Comparison of ENCODE assay signal across 10 cellular contexts in the genomic region with DNA sequence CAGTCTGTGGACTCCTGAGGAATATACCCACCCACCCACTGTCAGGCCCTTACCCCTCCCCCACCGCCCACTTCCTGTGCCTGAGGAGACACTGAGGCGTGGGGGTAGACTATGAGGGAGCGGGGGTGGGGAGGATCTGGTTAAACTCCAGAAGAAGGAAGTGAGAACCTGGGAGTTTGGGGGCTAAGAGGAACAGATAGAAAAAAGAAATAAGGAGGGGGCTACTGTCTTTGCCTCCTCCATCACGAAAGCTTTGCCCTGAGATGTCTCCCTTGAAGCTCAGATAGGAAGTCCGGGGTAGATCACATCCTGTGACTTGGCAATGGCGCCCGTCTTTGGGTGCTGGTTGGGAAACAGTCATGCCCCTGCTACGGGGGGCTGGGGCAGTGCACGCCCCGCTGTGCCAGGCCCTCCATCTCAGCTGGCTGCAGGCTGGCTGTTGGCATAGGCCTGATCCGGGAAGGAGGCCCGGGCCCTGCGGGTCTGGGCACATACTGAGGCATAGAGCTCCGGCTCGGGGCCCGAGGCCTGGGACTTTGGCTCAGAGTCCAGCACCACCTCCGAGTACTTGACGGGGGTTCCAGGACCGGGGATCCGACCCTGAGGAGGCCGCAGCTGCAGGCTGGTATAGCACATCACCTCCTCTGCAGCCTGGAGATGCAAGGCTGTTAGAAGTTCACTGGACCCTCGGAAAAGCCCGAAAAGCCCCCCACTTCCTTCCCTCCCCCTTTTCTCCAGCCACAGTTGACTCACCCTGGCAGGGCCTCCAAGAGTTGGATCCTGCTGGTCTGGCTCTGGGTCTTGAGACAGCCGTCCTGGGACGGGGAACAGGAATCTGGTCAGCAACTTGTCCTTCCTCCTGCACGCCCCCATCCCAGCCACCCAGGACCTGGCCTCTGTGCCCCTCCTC. TPM values are rescaled to one million over a fixed set of nuclear protein-coding genes. Genes with fewer than 3 reads are reported as not detected.
DNase-seq lines count a peak whose midpoint lies in the region; TF ChIP-seq lines count a peak whose summit lies in the region.
"Had no signal": no experiment of that assay in that cellular context is flagged by ENCODE, and none has a peak within 500 bp of the region (broad histone marks: within the 10 kb centered on the region; RNA-seq: fewer than 3 reads in every experiment).

No MANE protein-coding gene starts in this region.

- TF ChIP-seq CTCF in MCF 10A (IDR thresholded peaks at IDR 0.05; ENCODE audit: unreplicated experiment), result no peak

- H3K27ac ChIP-seq in effector memory CD4-positive, alpha-beta T cell (ENCODE audit: insufficient read depth, low read length, poor library complexity, severe bottlenecking), result peak overlapping the region; percentile 79
- H3K27ac ChIP-seq: adrenal gland had no signal

- H3K4me1 Mint-ChIP-seq in MCF 10A (ENCODE audit: insufficient read depth, unreplicated experiment), result peaks cover 7% of the 10 kb centered on the region

- H3K9me3 ChIP-seq in effector memory CD4-positive, alpha-beta T cell (ENCODE audit: control insufficient read depth, low read length), result no peaks in the 10 kb centered on the region
- H3K9me3 ChIP-seq: adrenal gland had no signal

- no peaks in the 10 kb centered on the region for H3K27me3 Mint-ChIP-seq in MCF 10A (ENCODE audit: insufficient read depth, unreplicated experiment)

- H3K4me3 Mint-ChIP-seq in MCF 10A (ENCODE audit: unreplicated experiment), result no peak overlapping the region

- DNase-seq in T-helper 22 cell (ENCODE audit: low read depth), result peak; percentile 29
- no peak for DNase-seq in effector memory CD4-positive, alpha-beta T cell
- peak; percentile 45 for DNase-seq in stimulated activated CD4-positive, alpha-beta T cell treated with anti-CD3 and anti-CD28 coated beads, Interleukin-4, amount 100 ng/mL, for 24 hours
- DNase-seq in MCF 10A (ENCODE audit: unreplicated experiment), result no peak
- DNase-seq in DMS 273 treated with DMSO at 0.1 percent for 48 hours (lab: John Stamatoyannopoulos, UW), result no peak
- DNase-seq in foreskin melanocyte, result no peak
- no peak for DNase-seq in NCI-H2196 (lab: John Stamatoyannopoulos, UW; ENCODE audit: unreplicated experiment)
- DNase-seq: NCI-H187 had no signal

- POLR2A ChIA-PET in MCF 10A (lab: Yijun Ruan, JAX), result interaction anchor here (0.6 to 5.8 kb wide), 3 partner anchors 7 to 535 kb away, joined by 3 to 61 read pairs (median 24); a partner anchor contains a TSS

- no peaks in the 10 kb centered on the region for H3K36me3 ChIP-seq in effector memory CD4-positive, alpha-beta T cell (ENCODE audit: control insufficient read depth, insufficient read depth, low read length)
- H3K36me3 ChIP-seq: adrenal gland had no signal

- H3K4me1 ChIP-seq in effector memory CD4-positive, alpha-beta T cell (ENCODE audit: control insufficient read depth, insufficient read depth, low read length, poor library complexity, severe bottlenecking), result peaks cover 48% of the 10 kb centered on the region

- peak overlapping the region; percentile 73 for H3K4me3 ChIP-seq in effector memory CD4-positive, alpha-beta T cell (ENCODE audit: insufficient read depth, low read depth, low read length, poor library complexity, severe bottlenecking)
- H3K4me3 ChIP-seq: adrenal gland had no signal

- peak; percentile 52 for TF ChIP-seq POLR2A in GM19099 (IDR thresholded peaks at IDR 0.05; ENCODE audit: extremely low read depth, insufficient read length, low read depth)

- H3K27ac Mint-ChIP-seq in MCF 10A (ENCODE audit: low read depth, unreplicated experiment), result no peak overlapping the region

- H3K27me3 ChIP-seq in effector memory CD4-positive, alpha-beta T cell (replicated peaks; ENCODE audit: control insufficient read depth, insufficient read depth, low read length, poor library complexity, severe bottlenecking), result no peaks in the 10 kb centered on the region
- H3K27me3 ChIP-seq: adrenal gland had no signal

- no peaks in the 10 kb centered on the region for H3K9me3 Mint-ChIP-seq in MCF 10A (ENCODE audit: unreplicated experiment)

- H3K36me3 Mint-ChIP-seq in MCF 10A (ENCODE audit: insufficient read depth, unreplicated experiment), result no peaks in the 10 kb centered on the region

- CTCF ChIA-PET in MCF 10A (lab: Yijun Ruan, JAX), result interaction anchor here (0.7 to 4.8 kb wide), 6 partner anchors 12 to 83 kb away, joined by 3 to 28 read pairs (median 4); a partner anchor contains a TSS

- no TSS peak for BruUV-seq in MCF 10A (replicated peaks; lab: Mats Ljungman, UMichigan)

- intact Hi-C loops in MCF 10A (cut with micrococcal nuclease), result loop anchor here (10.0 kb wide), 1 partner anchor 255 kb away; a partner anchor contains a TSS

RNA-seq across cellular contexts. Expression of a gene that starts 1.0 kb away (rescaled TPM):
- not detected in 2 replicates for total RNA-seq in MCF 10A (2022)

RNA-seq across cellular contexts. Expression of a gene that starts 8.1 kb away (rescaled TPM):
- total RNA-seq in MCF 10A (2022), result 13,245 and 17,503 TPM in 2 replicates

RNA-seq across cellular contexts. Expression of a gene that starts 8.4 kb away (rescaled TPM):
- total RNA-seq in MCF 10A (2022), result 10.6 and 12.5 TPM in 2 replicates

RNA-seq across cellular contexts. Expression of a gene that starts 15.3 kb away (rescaled TPM):
- total RNA-seq in MCF 10A (2022), result 2.9 and 5.1 TPM in 2 replicates

RNA-seq across cellular contexts. Expression of a gene that starts 24.0 kb away (rescaled TPM):
- not detected in 2 replicates for total RNA-seq in MCF 10A (2022)

Comparison
In these comparisons a context has a peak if more than half of its experiments do, and no peak if none do; other contexts are left out.
1. DNase-seq: peak in T-helper 22 cell (single experiment) and stimulated activated CD4-positive, alpha-beta T cell treated with anti-CD3 and anti-CD28 coated beads, Interleukin-4, amount 100 ng/mL, for 24 hours (single experiment); none in effector memory CD4-positive, alpha-beta T cell (0 of 3), MCF 10A (single experiment), DMS 273 treated with DMSO at 0.1 percent for 48 hours (single experiment), foreskin melanocyte (single experiment) and NCI-H2196 (single experiment).